ENCODE assay signal across 11 cellular contexts in genomic region chr1:10057305-10057704, GRCh38. TPM values are rescaled to one million over a fixed set of nuclear protein-coding genes. Genes with fewer than 3 reads are reported as not detected.
DNase-seq lines count a peak whose midpoint lies in the region; ATAC-seq and TF ChIP-seq lines count a peak whose summit lies in the region.
"Had no signal": no experiment of that assay in that cellular context is flagged by ENCODE, and none has a peak within 500 bp of the region (broad histone marks: within the 10 kb centered on the region; RNA-seq: fewer than 3 reads in every experiment).

No MANE protein-coding gene starts in this region.

- peak overlapping the region; percentile 91; the same call in 1 of the 2 replicates for H2AK5ac ChIP-seq in IMR-90 (ENCODE audit: low read depth, low read length)
- no peak overlapping the region for H2AK5ac ChIP-seq in mesenchymal stem cell (ENCODE audit: low read length, severe bottlenecking)

- H3K4me3 ChIP-seq in IMR-90 (ENCODE audit: insufficient read depth, low read depth, low read length) (no peak overlapping the region), brain microvascular endothelial cell (ENCODE audit: low read depth, low read length) (no peak overlapping the region), mesenchymal stem cell (ENCODE audit: insufficient read depth in 1 of 2, low read depth in 1 of 2, low read length in 2 of 2) (no peak overlapping the region)

- H3K9me3 ChIP-seq in IMR-90 (ENCODE audit: control insufficient read depth, insufficient read depth, low read length) (no peaks in the 10 kb centered on the region), mesenchymal stem cell (ENCODE audit: control insufficient read depth, low read length) (no peaks in the 10 kb centered on the region)

- H4K8ac ChIP-seq in IMR-90 (ENCODE audit: low read depth in 2 of 2, low read length in 2 of 2) = peak overlapping the region in 1 of 2 experiments; percentile 71; a peak in 1 of 4 replicates
- no peak overlapping the region for H4K8ac ChIP-seq in mesenchymal stem cell (ENCODE audit: low read length)

- H3K4me1 ChIP-seq in IMR-90 (ENCODE audit: control insufficient read depth, insufficient read depth, low read length) (peaks cover 6% of the 10 kb centered on the region), mesenchymal stem cell (ENCODE audit: control insufficient read depth, insufficient read depth, low read depth, low read length) (peaks cover 20% of the 10 kb centered on the region)

- H3K14ac ChIP-seq in IMR-90 (replicated peaks; ENCODE audit: low read depth, low read length) (no peak overlapping the region; the same call in 1 of the 2 replicates), mesenchymal stem cell (ENCODE audit: low read length in 2 of 2) (no peak overlapping the region)

- WGBS in IMR-90 (ENCODE audit: extremely low coverage in 2 of 2, insufficient read length in 1 of 2), 2 experiments = no CpG with 5 or more reads among the region's 4 CpGs
- 40% methylated on average over 1 of the region's 4 CpGs for WGBS in mesenchymal stem cell

- no peak overlapping the region for H2AK9ac ChIP-seq in IMR-90 (replicated peaks; ENCODE audit: low read depth, low read length, poor library complexity)

- H3K4me3 Mint-ChIP-seq in activated CD8-positive, alpha-beta memory T cell treated with anti-CD3 and anti-CD28 coated beads, Interleukin-2, amount 10 ng/mL, durations not matched to agents 7 days and 5 days = no peak overlapping the region
- H3K4me3 Mint-ChIP-seq: B cell had no signal

- peak; percentile 53 for ATAC-seq in IMR-90 (ENCODE audit: low read depth)
- ATAC-seq in activated CD8-positive, alpha-beta memory T cell treated with anti-CD3 and anti-CD28 coated beads, Interleukin-2, amount 10 ng/mL, durations not matched to agents 7 days and 5 days = no peak

- H4K91ac ChIP-seq in IMR-90 (ENCODE audit: insufficient read depth, low read depth, low read length) (peak overlapping the region; percentile 74), mesenchymal stem cell (ENCODE audit: low read length) (no peak overlapping the region)

- H3K9me1 ChIP-seq in IMR-90 (ENCODE audit: insufficient read depth, low read length) = peaks cover 17% of the 10 kb centered on the region

- peaks cover 2% of the 10 kb centered on the region for H3K36me3 Mint-ChIP-seq in activated CD8-positive, alpha-beta memory T cell treated with anti-CD3 and anti-CD28 coated beads, Interleukin-2, amount 10 ng/mL, durations not matched to agents 7 days and 5 days

- H2AFZ ChIP-seq in IMR-90 (replicated peaks; ENCODE audit: low read length, poor library complexity) = no peak overlapping the region
- no peak overlapping the region for H2AFZ ChIP-seq in mesenchymal stem cell (ENCODE audit: low read depth, low read length)

- H2BK5ac ChIP-seq in IMR-90 (ENCODE audit: low read depth, low read length, poor library complexity, severe bottlenecking) (no peak overlapping the region), mesenchymal stem cell (ENCODE audit: low read depth, low read length, poor library complexity, severe bottlenecking) (no peak overlapping the region)

- H3K27ac ChIP-seq in IMR-90 (ENCODE audit: insufficient read depth, low read length) (no peak overlapping the region), brain microvascular endothelial cell (peak overlapping the region; percentile 55), mesenchymal stem cell (ENCODE audit: low read length, poor library complexity, severe bottlenecking) (no peak overlapping the region)

- H2BK120ac ChIP-seq in IMR-90 (ENCODE audit: low read depth, low read length) (peak overlapping the region; percentile 42; the same call in 1 of the 2 replicates), mesenchymal stem cell (ENCODE audit: low read depth, low read length) (no peak overlapping the region)

- H3K4me2 ChIP-seq in IMR-90 (ENCODE audit: low read depth, low read length) = no peak overlapping the region
- H3K4me2 ChIP-seq in mesenchymal stem cell (ENCODE audit: low read length, poor library complexity, severe bottlenecking) = no peak overlapping the region

- H3K9me3 Mint-ChIP-seq in activated CD8-positive, alpha-beta memory T cell treated with anti-CD3 and anti-CD28 coated beads, Interleukin-2, amount 10 ng/mL, durations not matched to agents 7 days and 5 days (ENCODE audit: low read depth) = no peaks in the 10 kb centered on the region

- H2BK15ac ChIP-seq in IMR-90 (ENCODE audit: low read depth, low read length) (no peak overlapping the region), mesenchymal stem cell (ENCODE audit: low read depth, poor library complexity, severe bottlenecking) (no peak overlapping the region)

- H3K9ac ChIP-seq in IMR-90 (ENCODE audit: low read depth, low read length) = no peak overlapping the region
- peak overlapping the region; percentile 66 for H3K9ac ChIP-seq in mesenchymal stem cell (ENCODE audit: low read length)

- in situ Hi-C loops in IMR-90 (cut with MboI; ENCODE audit: low sequenced_read_pairs) (no loop called here), brain microvascular endothelial cell (cut with HindIII; ENCODE audit: low pct_ligation_motif_present, low sequenced_read_pairs) (no loop called here)

- no peak for TF ChIP-seq RAD21 in IMR-90 (IDR thresholded peaks at IDR 0.05; ENCODE audit: low read length)

- POLR2A ChIA-PET in IMR-90 (lab: Charles Lee; ENCODE audit: unreplicated experiment) = no interaction called here

- H3K4me1 Mint-ChIP-seq in activated CD8-positive, alpha-beta memory T cell treated with anti-CD3 and anti-CD28 coated beads, Interleukin-2, amount 10 ng/mL, durations not matched to agents 7 days and 5 days = peaks cover 7% of the 10 kb centered on the region

- dilution Hi-C loops in IMR-90 (cut with HindIII; ENCODE audit: low sequenced_read_pairs, unreplicated experiment) = no loop called here

- H3K79me1 ChIP-seq in IMR-90 (ENCODE audit: low read depth in 1 of 2, low read length in 2 of 2) (peaks cover 47 to 86% of the 10 kb centered on the region in 2 experiments), mesenchymal stem cell (replicated peaks; ENCODE audit: low read length, poor library complexity, severe bottlenecking) (peaks cover 37% of the 10 kb centered on the region)

- H3K36me3 ChIP-seq in IMR-90 (ENCODE audit: control insufficient read depth, insufficient read depth, low read length) (no peaks in the 10 kb centered on the region; the same call in 1 of the 2 replicates), brain microvascular endothelial cell (replicated peaks) (no peaks in the 10 kb centered on the region), mesenchymal stem cell (ENCODE audit: control insufficient read depth in 1 of 2, insufficient read depth in 2 of 2, low read depth in 1 of 2, low read length in 2 of 2) (peaks cover 12 to 15% of the 10 kb centered on the region in 2 experiments)

- peak overlapping the region; percentile 54; the same call in 1 of the 2 replicates for H3K23ac ChIP-seq in IMR-90 (ENCODE audit: low read depth, low read length)
- no peak overlapping the region for H3K23ac ChIP-seq in mesenchymal stem cell (ENCODE audit: low read length in 2 of 2)

- H3K4ac ChIP-seq in IMR-90 (ENCODE audit: low read depth, low read length) (peak overlapping the region; percentile 92), mesenchymal stem cell (ENCODE audit: low read depth in 1 of 2, low read length in 2 of 2) (no peak overlapping the region)

- peak; percentile 37 for DNase-seq in A172 (ENCODE audit: low spot score)
- peak; percentile 48 for DNase-seq in IMR-90
- DNase-seq in brain microvascular endothelial cell = peak; percentile 69
- DNase-seq in mesenchymal stem cell = peak; percentile 75
- DNase-seq in DMS153 treated with DMSO at 0.1 percent for 48 hours (lab: John Stamatoyannopoulos, UW; ENCODE audit: unreplicated experiment) = no peak
- no peak for DNase-seq in activated CD8-positive, alpha-beta memory T cell treated with anti-CD3 and anti-CD28 coated beads, Interleukin-2, amount 10 ng/mL, durations not matched to agents 7 days and 5 days
- DNase-seq in NCI-H187 treated with DMSO at 0.1 percent for 48 hours (lab: John Stamatoyannopoulos, UW) = no peak
- DNase-seq in NCI-H146 treated with DMSO at 0.1 percent for 48 hours (lab: John Stamatoyannopoulos, UW; ENCODE audit: unreplicated experiment) = no peak
- DNase-seq: mesendoderm, NCI-H2081 treated with DMSO at 0.1 percent for 48 hours had no signal

- peaks cover 38% of the 10 kb centered on the region for H4K20me1 ChIP-seq in IMR-90 (ENCODE audit: insufficient read depth, low read length)

- BruUV-seq in IMR-90 (replicated peaks; lab: Mats Ljungman, UMichigan) = no TSS peak

- H3K27me3 ChIP-seq in IMR-90 (ENCODE audit: control insufficient read depth, insufficient read depth, low read length) (no peaks in the 10 kb centered on the region), brain microvascular endothelial cell (replicated peaks) (no peaks in the 10 kb centered on the region), mesenchymal stem cell (ENCODE audit: control insufficient read depth in 1 of 2, insufficient read depth in 1 of 2, low read length in 2 of 2) (no peaks in the 10 kb centered on the region)

- no peak overlapping the region for H2BK12ac ChIP-seq in mesenchymal stem cell (ENCODE audit: low read length in 2 of 2)

- TF ChIP-seq CTCF in IMR-90 (conservative IDR thresholded peaks at IDR 0.05; ENCODE audit: low read depth, low read length) (no peak), brain microvascular endothelial cell (IDR thresholded peaks at IDR 0.05; ENCODE audit: low read depth, low read length, missing control alignments) (no peak)

- H3K18ac ChIP-seq in IMR-90 (ENCODE audit: low read depth, low read length) = no peak overlapping the region
- H3K18ac ChIP-seq in mesenchymal stem cell (ENCODE audit: low read depth in 1 of 2, low read length in 2 of 2) = no peak overlapping the region

- no peak overlapping the region for H3K27ac Mint-ChIP-seq in activated CD8-positive, alpha-beta memory T cell treated with anti-CD3 and anti-CD28 coated beads, Interleukin-2, amount 10 ng/mL, durations not matched to agents 7 days and 5 days
- H3K27ac Mint-ChIP-seq: B cell had no signal

- TF ChIP-seq POLR2A in IMR-90 (IDR thresholded peaks at IDR 0.05; ENCODE audit: low read depth, low read length) = no peak

- no peak overlapping the region for H4K5ac ChIP-seq in IMR-90 (ENCODE audit: low read depth, low read length)

- no peak overlapping the region for H3K56ac ChIP-seq in IMR-90 (ENCODE audit: extremely low read depth, insufficient read depth, low read length)

- CTCF ChIA-PET in IMR-90 (lab: Yijun Ruan, JAX) = no interaction called here
- CTCF ChIA-PET in activated CD8-positive, alpha-beta memory T cell treated with anti-CD3 and anti-CD28 coated beads, Interleukin-2, amount 10 ng/mL, durations not matched to agents 7 days and 5 days (lab: Charles Lee) = interaction anchor here (1.1 kb wide), 1 partner anchor 106 kb away, joined by 3 read pairs; no protein-coding TSS in a partner anchor

- H2BK20ac ChIP-seq in IMR-90 (ENCODE audit: low read depth, low read length) = peak overlapping the region; percentile 63; the same call in 1 of the 2 replicates

- H3K27me3 Mint-ChIP-seq in activated CD8-positive, alpha-beta memory T cell treated with anti-CD3 and anti-CD28 coated beads, Interleukin-2, amount 10 ng/mL, durations not matched to agents 7 days and 5 days = no peaks in the 10 kb centered on the region
- H3K27me3 Mint-ChIP-seq: B cell had no signal

- intact Hi-C loops in IMR-90 (cut with micrococcal nuclease) = no loop called here

RNA-seq across cellular contexts. Expression of gene UBE4B, which starts 24.5 kb away (rescaled TPM):
- 22.2 and 23.5 TPM in 2 replicates for total RNA-seq in A172 (2014; rRNA removed; shearing (Covaris generic))
- 39.3 and 41.9 TPM in 2 replicates for total RNA-seq in IMR-90 (2012; rRNA removed)
- 24.6 and 26.5 TPM in 2 replicates for polyA plus RNA-seq in IMR-90 (2012; rRNA removed)
- polyA plus RNA-seq in IMR-90 (2012; cell fraction: cytosol; rRNA removed) = 13.6 and 17.6 TPM in 2 replicates
- 28.2 and 61.0 TPM in 2 replicates for polyA plus RNA-seq in IMR-90 (2012; cell fraction: nucleus; rRNA removed; ENCODE audit: low replicate concordance)
- polyA plus RNA-seq in mesenchymal stem cell (2013, experiment 1 of 2) = 36.8 TPM
- 36.0 TPM for polyA plus RNA-seq in mesenchymal stem cell (2013, experiment 2 of 2)
- total RNA-seq in activated CD8-positive, alpha-beta memory T cell treated with anti-CD3 and anti-CD28 coated beads, Interleukin-2, amount 10 ng/mL, durations not matched to agents 7 days and 5 days = 10 to 100 TPM; 28.7 to 30.4 TPM

Comparison
In these comparisons a context has a peak if more than half of its experiments do, and no peak if none do; other contexts are left out.
1. DNase-seq: peak in A172 (single experiment), IMR-90 (single experiment), brain microvascular endothelial cell (single experiment) and mesenchymal stem cell (single experiment); none in DMS153 treated with DMSO at 0.1 percent for 48 hours (single experiment), activated CD8-positive, alpha-beta memory T cell treated with anti-CD3 and anti-CD28 coated beads, Interleukin-2, amount 10 ng/mL, durations not matched to agents 7 days and 5 days (single experiment), NCI-H187 treated with DMSO at 0.1 percent for 48 hours (single experiment) and NCI-H146 treated with DMSO at 0.1 percent for 48 hours (single experiment).